In genomic region chr4:153153339-153153851, GRCh38 we compare ENCODE assay signal across 8 cellular contexts. TPM values are rescaled to one million over a fixed set of nuclear protein-coding genes. Genes with fewer than 3 reads are reported as not detected.
DNase-seq lines count a peak whose midpoint lies in the region; TF ChIP-seq lines count a peak whose summit lies in the region.

No MANE protein-coding gene starts in this region.

- TF ChIP-seq CTCF in GM12875 (IDR thresholded peaks at IDR 0.05; ENCODE audit: borderline replicate concordance, insufficient read depth, low read depth, low read length) (no peak), HFF-Myc (IDR thresholded peaks at IDR 0.05; ENCODE audit: low read depth, low read length, missing control alignments) (no peak)

- H3K4me3 ChIP-seq in GM12875 (ENCODE audit: low read depth, low read length): peak overlapping the region; percentile 39
- peak overlapping the region; percentile 52 for H3K4me3 ChIP-seq in HFF-Myc (replicated peaks; ENCODE audit: low read depth, low read length)

- DNase-seq in HFF-Myc (ENCODE audit: extremely low read depth, low read depth) (no peak), NCI-H146 (lab: John Stamatoyannopoulos, UW) (peak; percentile 70), cerebellum (ENCODE audit: low spot score) (peak; percentile 65), left kidney (ENCODE audit: low read depth, low spot score) (peak; percentile 85), COLO829 (ENCODE audit: low spot score) (no peak)
- DNase-seq in activated CD4-positive, CD25-positive, alpha-beta regulatory T cell treated with anti-CD3 and anti-CD28 coated beads, Interleukin-2, amount 50 U/mL, for 72 hours: peak; percentile 61
- DNase-seq in stimulated activated CD4-positive, alpha-beta T cell treated with anti-CD3 and anti-CD28 coated beads, Interleukin-2, amount 100 ng/mL, for 4 hours (ENCODE audit: low read depth): peak; percentile 66

RNA-seq across cellular contexts. Expression of gene TRIM2, which starts 50.8 kb away (rescaled TPM):
- 440 TPM for total RNA-seq in cerebellum

Comparison
In these comparisons a context has a peak if more than half of its experiments do, and no peak if none do; other contexts are left out.
1. DNase-seq: peak in NCI-H146 (single experiment), activated CD4-positive, CD25-positive, alpha-beta regulatory T cell treated with anti-CD3 and anti-CD28 coated beads, Interleukin-2, amount 50 U/mL, for 72 hours (single experiment), cerebellum (single experiment), left kidney (single experiment) and stimulated activated CD4-positive, alpha-beta T cell treated with anti-CD3 and anti-CD28 coated beads, Interleukin-2, amount 100 ng/mL, for 4 hours (single experiment); none in HFF-Myc (single experiment) and COLO829 (single experiment).